In the genomic region with DNA sequence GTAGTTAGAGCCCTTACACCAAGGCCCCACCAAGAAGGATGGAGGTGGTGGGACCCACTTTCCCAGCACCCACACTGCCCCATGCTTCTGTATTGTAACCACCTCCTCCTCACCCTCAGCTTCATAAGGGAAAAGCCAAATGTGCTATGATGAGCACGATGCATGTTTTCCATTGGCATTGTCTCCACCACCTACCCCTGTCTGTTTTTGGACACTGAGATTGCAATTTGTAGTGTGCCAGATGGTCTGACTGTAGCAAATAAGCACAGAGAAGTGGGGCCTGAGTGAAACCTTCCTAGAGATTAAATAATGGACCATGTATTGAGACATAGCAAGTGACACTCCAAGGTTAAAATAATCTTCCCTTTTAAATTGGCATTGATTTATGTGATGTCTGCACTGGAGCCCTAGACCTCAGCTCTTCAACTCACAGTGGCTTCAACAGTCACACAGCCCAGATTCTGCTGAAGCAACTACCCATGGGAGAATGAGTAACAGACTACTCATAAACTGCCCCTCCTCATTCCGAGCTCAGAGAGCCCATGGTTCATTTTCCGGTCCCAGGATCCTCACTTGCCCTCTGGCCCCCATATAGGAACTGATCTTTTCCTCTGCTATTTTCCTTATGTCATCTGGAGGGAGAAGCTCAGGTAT, we compare ENCODE assay signal across 12 cellular contexts.
DNase-seq lines count a peak whose midpoint lies in the region; ATAC-seq and TF ChIP-seq lines count a peak whose summit lies in the region.
"Had no signal": no experiment of that assay in that cellular context is flagged by ENCODE, and none has a peak within 500 bp of the region (broad histone marks: within the 10 kb centered on the region; RNA-seq: fewer than 3 reads in every experiment).

No MANE protein-coding gene starts in this region.

- WGBS in hepatocyte (ENCODE audit: low lambda C conversion rate, missing lambda C conversion rate): 61% methylated on average over 3 of the region's 3 CpGs

- ATAC-seq in HG02763 (IDR thresholded peaks at IDR 0.05; ENCODE audit: unreplicated experiment): peak; percentile 5
- ATAC-seq in GM21825 (IDR thresholded peaks at IDR 0.05; ENCODE audit: unreplicated experiment): no peak
- no peak for ATAC-seq in GM18861 (IDR thresholded peaks at IDR 0.05; ENCODE audit: unreplicated experiment)

- H3K27me3 ChIP-seq in adipocyte (replicated peaks; ENCODE audit: control insufficient read depth, insufficient read depth, low read length) (no peaks in the 10 kb centered on the region), hepatocyte (no peaks in the 10 kb centered on the region)
- H3K27me3 ChIP-seq: BLaER1 treated with 17β-estradiol and CSF1 and Interleukin-3, amounts not matched to agents 10 nM and 100 nM; cardiac muscle cell had no signal

- H3K36me3 ChIP-seq in adipocyte (ENCODE audit: control insufficient read depth, insufficient read depth, low read length, severe bottlenecking): no peaks in the 10 kb centered on the region
- H3K36me3 ChIP-seq in hepatocyte (replicated peaks; ENCODE audit: insufficient read depth, low read depth): no peaks in the 10 kb centered on the region
- H3K36me3 ChIP-seq: BLaER1 treated with 17β-estradiol and CSF1 and Interleukin-3, amounts not matched to agents 10 nM and 100 nM; cardiac muscle cell had no signal

- peak overlapping the region; percentile 5 for H3K4me2 ChIP-seq in hepatocyte
- H3K4me2 ChIP-seq: BLaER1 treated with 17β-estradiol and CSF1 and Interleukin-3, amounts not matched to agents 10 nM and 100 nM had no signal

- no peaks in the 10 kb centered on the region for H3K9me2 ChIP-seq in hepatocyte (replicated peaks; ENCODE audit: insufficient read depth)

- no peak overlapping the region for H3K9ac ChIP-seq in adipocyte (ENCODE audit: low read length)
- H3K9ac ChIP-seq: BLaER1 treated with 17β-estradiol and CSF1 and Interleukin-3, amounts not matched to agents 10 nM and 100 nM had no signal

- H3K4me3 ChIP-seq in adipocyte (ENCODE audit: low read length): no peak overlapping the region
- H3K4me3 ChIP-seq in hepatocyte: no peak overlapping the region
- H3K4me3 ChIP-seq: BLaER1 treated with 17β-estradiol and CSF1 and Interleukin-3, amounts not matched to agents 10 nM and 100 nM; cardiac muscle cell had no signal

- H3K79me2 ChIP-seq in hepatocyte: no peaks in the 10 kb centered on the region

- no peaks in the 10 kb centered on the region for H4K20me1 ChIP-seq in hepatocyte (ENCODE audit: insufficient read depth, poor library complexity, severe bottlenecking)
- H4K20me1 ChIP-seq: BLaER1 treated with 17β-estradiol and CSF1 and Interleukin-3, amounts not matched to agents 10 nM and 100 nM had no signal

- H3K9me3 ChIP-seq in adipocyte (ENCODE audit: control insufficient read depth, low read length) (no peaks in the 10 kb centered on the region), hepatocyte (ENCODE audit: low read depth) (no peaks in the 10 kb centered on the region)
- H3K9me3 ChIP-seq: BLaER1 treated with 17β-estradiol and CSF1 and Interleukin-3, amounts not matched to agents 10 nM and 100 nM had no signal

- DNase-seq in AG08395 (ENCODE audit: low spot score): peak; percentile 46
- peak; percentile 7 for DNase-seq in adipocyte (ENCODE audit: low read depth)
- peak; percentile 65 for DNase-seq in hepatocyte (ENCODE audit: low spot score)
- DNase-seq in NK-92 (lab: John Stamatoyannopoulos, UW; ENCODE audit: unreplicated experiment): no peak
- no peak for DNase-seq in pons (ENCODE audit: low spot score)
- DNase-seq: NCI-H1930, SHP77 treated with DMSO at 0.1 percent for 48 hours had no signal

- no peak overlapping the region for H2AFZ ChIP-seq in hepatocyte

- peak overlapping the region; percentile 15 for H3K27ac ChIP-seq in hepatocyte
- H3K27ac ChIP-seq: BLaER1 treated with 17β-estradiol and CSF1 and Interleukin-3, amounts not matched to agents 10 nM and 100 nM; cardiac muscle cell had no signal

- TF ChIP-seq CTCF in hepatocyte (IDR thresholded peaks at IDR 0.05; ENCODE audit: poor library complexity): no peak

- peaks cover 11% of the 10 kb centered on the region for H3K4me1 ChIP-seq in adipocyte (ENCODE audit: control insufficient read depth, insufficient read depth, low read length)
- peaks cover 10% of the 10 kb centered on the region for H3K4me1 ChIP-seq in hepatocyte (ENCODE audit: insufficient read depth)
- H3K4me1 ChIP-seq: BLaER1 treated with 17β-estradiol and CSF1 and Interleukin-3, amounts not matched to agents 10 nM and 100 nM had no signal

Comparison
In these comparisons a context has a peak if more than half of its experiments do, and no peak if none do; other contexts are left out.
1. DNase-seq: peak in AG08395 (single experiment), adipocyte (single experiment) and hepatocyte (single experiment); none in NK-92 (single experiment) and pons (single experiment).